8 cellular contexts compared by ENCODE assay signal in genomic region chr5:7261049-7261448, GRCh38.
A peak's percentile ranks its signal among the peaks of the same experiment; 100 is the strongest.
DNase-seq lines count a peak whose midpoint lies in the region; ATAC-seq and TF ChIP-seq lines count a peak whose summit lies in the region.

No MANE protein-coding gene starts in this region.

- H3K27ac ChIP-seq in adrenal gland (no peak overlapping the region), ovary (no peak overlapping the region)

- TF ChIP-seq CTCF in adrenal gland (IDR thresholded peaks at IDR 0.05) (peak; percentile 19 to 56 (median 49)), ovary (IDR thresholded peaks at IDR 0.05) (no peak)

- intact Hi-C loops in adrenal gland (cut with DNase I) (no loop called here), ovary (cut with DNase I) (loop anchor here in 1 of 4 donors (10.0 kb wide), 1 partner anchor 494 kb away; no protein-coding TSS in a partner anchor)

- H3K4me1 ChIP-seq in adrenal gland (replicated peaks in 1 of 2) (no peaks in the 10 kb centered on the region), ovary (ENCODE audit: insufficient read depth) (no peaks in the 10 kb centered on the region)

- H3K27me3 ChIP-seq in adrenal gland: no peaks in the 10 kb centered on the region
- H3K27me3 ChIP-seq in ovary: no peaks in the 10 kb centered on the region

- no peaks in the 10 kb centered on the region for H3K36me3 ChIP-seq in adrenal gland (replicated peaks in 1 of 2)
- no peaks in the 10 kb centered on the region for H3K36me3 ChIP-seq in ovary

- TF ChIP-seq EP300 in ovary (IDR thresholded peaks at IDR 0.05): no peak

- no peaks in the 10 kb centered on the region for H3K9me3 ChIP-seq in adrenal gland (replicated peaks in 1 of 3)
- no peaks in the 10 kb centered on the region for H3K9me3 ChIP-seq in ovary

- TF ChIP-seq POLR2A in adrenal gland (IDR thresholded peaks at IDR 0.05) (no peak), ovary (IDR thresholded peaks at IDR 0.05) (no peak)

- ATAC-seq in left lobe of liver (peak; percentile 73), HG03280 (IDR thresholded peaks at IDR 0.05; ENCODE audit: unreplicated experiment) (no peak), HG03039 (IDR thresholded peaks at IDR 0.05; ENCODE audit: unreplicated experiment) (no peak)

- DNase-seq in SKM-1 treated with dmso at 0.1 percent for 144 hours (lab: John Stamatoyannopoulos, UW; ENCODE audit: unreplicated experiment): peak; percentile 39
- no peak for DNase-seq in SKM-1 (lab: John Stamatoyannopoulos, UW; ENCODE audit: unreplicated experiment)
- DNase-seq in NCI-H2081 (lab: John Stamatoyannopoulos, UW): peak; percentile 43 to 64
- peak in 3 of 7 donors; percentile 16 to 31 (median 20) for DNase-seq in adrenal gland
- no peak for DNase-seq in left lobe of liver (ENCODE audit: low spot score)
- DNase-seq in ovary: no peak

- H3K4me3 ChIP-seq in adrenal gland: no peak overlapping the region
- no peak overlapping the region for H3K4me3 ChIP-seq in ovary

- 25 to 35% (median 31%) methylated on average over 6 of the region's 6 CpGs for WGBS in adrenal gland, 4 donors
- 24 to 31% (median 27%) methylated on average over 6 of the region's 6 CpGs for WGBS in ovary, 3 donors

Comparison
In these comparisons a context has a peak if more than half of its experiments do, and no peak if none do; other contexts are left out.
1. DNase-seq: peak in SKM-1 treated with dmso at 0.1 percent for 144 hours (single experiment) and NCI-H2081 (2 of 2); none in SKM-1 (single experiment), left lobe of liver (single experiment) and ovary (0 of 5).
2. CTCF ChIP-seq: peak in adrenal gland (6 of 6); none in ovary (0 of 3).